25 cellular contexts compared by ENCODE assay signal in genomic region chr16:4788489-4788889, GRCh38. TPM values are rescaled to one million over a fixed set of nuclear protein-coding genes. Genes with fewer than 3 reads are reported as not detected.
DNase-seq lines count a peak whose midpoint lies in the region; ATAC-seq and TF ChIP-seq lines count a peak whose summit lies in the region.
"Had no signal": no experiment of that assay in that cellular context is flagged by ENCODE, and none has a peak within 500 bp of the region (broad histone marks: within the 10 kb centered on the region; RNA-seq: fewer than 3 reads in every experiment).

No MANE protein-coding gene starts in this region.

- peak; percentile 59 for ATAC-seq in body of pancreas
- ATAC-seq: sciatic nerve had no signal

- H3K9me3 Mint-ChIP-seq in neural progenitor cell: no peaks in the 10 kb centered on the region
- H3K9me3 Mint-ChIP-seq: activated naive CD8-positive, alpha-beta T cell treated with anti-CD3 and anti-CD28 coated beads, Interleukin-2, amount 50 U/mL, for 24 hours; nephron had no signal

- H3K27ac ChIP-seq in BLaER1 treated with 17β-estradiol and CSF1 and Interleukin-3, amounts not matched to agents 10 nM and 100 nM: peak overlapping the region in 5 of 11 experiments; percentile 1 to 56 (median 47); a peak in 7 of 22 replicates
- H3K27ac ChIP-seq in body of pancreas (peak overlapping the region in 2 of 4 donors; percentile 17 to 27), neural progenitor cell (no peak overlapping the region), MM.1S (ENCODE audit: low read length) (no peak overlapping the region), PC-9 (no peak overlapping the region)
- H3K27ac ChIP-seq: epithelial cell of prostate, SJCRH30, thoracic aorta had no signal

- WGBS in body of pancreas, 2 donors: 0 to 25% methylated on average over 2 to 9 of the region's 9 CpGs

- CTCF ChIA-PET in PC-9 (lab: Charles Lee): interaction anchor here (0.7 kb wide), 1 partner anchor 19 kb away, joined by 3 read pairs; no protein-coding TSS in a partner anchor

- DNase-seq in DMS53 treated with DMSO at 0.1 percent for 48 hours (lab: John Stamatoyannopoulos, UW; ENCODE audit: unreplicated experiment) (peak; percentile 11), body of pancreas (peak in 2 of 4 donors; percentile 35 to 48), neural progenitor cell (ENCODE audit: low spot score) (no peak), islet precursor cell (no peak), MM.1S (no peak), PC-9 (no peak)
- DNase-seq: activated CD4-positive, alpha-beta T cell treated with anti-CD3 and anti-CD28 coated beads for 1 hour; activated gamma-delta T cell treated with Interleukin-2 at 50 U/mL for 16 hours; activated naive CD8-positive, alpha-beta T cell treated with anti-CD3 and anti-CD28 coated beads, Interleukin-2, amount 50 U/mL, for 24 hours; activated T-cell treated with anti-CD3 and anti-CD28 coated beads, Interleukin-2, amount 50 U/mL, for 1 hour; cerebellar nuclear complex; IMR-90; NCI-H1105; NCI-H2029 treated with DMSO at 0.1 percent for 48 hours; NCI-H226; NK-92 treated with Interleukin-12 subunit alpha and Interleukin-12 subunit beta, amount 100 ng/mL, for 24 hours; SJCRH30; stimulated activated naive CD4-positive, alpha-beta T cell treated with Interleukin-2 at 50 U/mL for 16 hours; T-helper 1 cell had no signal

- peaks cover 9 to 63% (median 53%) of the 10 kb centered on the region in 10 experiments; a peak in 19 of 20 replicates for H3K4me1 ChIP-seq in BLaER1 treated with 17β-estradiol and CSF1 and Interleukin-3, amounts not matched to agents 10 nM and 100 nM
- H3K4me1 ChIP-seq in body of pancreas (peaks cover 15% of the 10 kb centered on the region), neural progenitor cell (peaks cover 11% of the 10 kb centered on the region), MM.1S (ENCODE audit: low read length) (no peaks in the 10 kb centered on the region), PC-9 (replicated peaks; ENCODE audit: insufficient read depth) (peaks cover 32% of the 10 kb centered on the region)
- H3K4me1 ChIP-seq: HAP-1 had no signal

- no peaks in the 10 kb centered on the region for H3K27me3 ChIP-seq in BLaER1 treated with 17β-estradiol and CSF1 and Interleukin-3, amounts not matched to agents 10 nM and 100 nM
- H3K27me3 ChIP-seq in body of pancreas (no peaks in the 10 kb centered on the region), neural progenitor cell (no peaks in the 10 kb centered on the region), MM.1S (replicated peaks; ENCODE audit: insufficient read depth, low read length) (no peaks in the 10 kb centered on the region), PC-9 (ENCODE audit: insufficient read depth, low read depth) (no peaks in the 10 kb centered on the region)
- H3K27me3 ChIP-seq: SJCRH30 had no signal

- H3F3A ChIP-seq in neural progenitor cell (ENCODE audit: low read depth) (peaks cover 11% of the 10 kb centered on the region), MM.1S (ENCODE audit: insufficient read depth, low read length) (no peaks in the 10 kb centered on the region), PC-9 (ENCODE audit: insufficient read depth, low read depth) (peaks cover 20% of the 10 kb centered on the region; the same call in 1 of the 2 replicates)

- peaks cover 17% of the 10 kb centered on the region for H3K4me1 Mint-ChIP-seq in neural progenitor cell
- H3K4me1 Mint-ChIP-seq: activated naive CD8-positive, alpha-beta T cell treated with anti-CD3 and anti-CD28 coated beads, Interleukin-2, amount 50 U/mL, for 24 hours; nephron had no signal

- no peaks in the 10 kb centered on the region for H4K20me1 ChIP-seq in BLaER1 treated with 17β-estradiol and CSF1 and Interleukin-3, amounts not matched to agents 10 nM and 100 nM
- H4K20me1 ChIP-seq in neural progenitor cell (ENCODE audit: low read depth) (no peaks in the 10 kb centered on the region), MM.1S (ENCODE audit: insufficient read depth, low read length) (no peaks in the 10 kb centered on the region), PC-9 (ENCODE audit: insufficient read depth) (no peaks in the 10 kb centered on the region)

- no peak for TF ChIP-seq CTCF in body of pancreas (IDR thresholded peaks at IDR 0.05)
- no peak for TF ChIP-seq CTCF in neural progenitor cell (IDR thresholded peaks at IDR 0.05)
- TF ChIP-seq CTCF in MM.1S (IDR thresholded peaks at IDR 0.05; ENCODE audit: low read length): no peak
- TF ChIP-seq CTCF in PC-9 (conservative IDR thresholded peaks at IDR 0.05): no peak

- peaks cover 2% of the 10 kb centered on the region for H3K27me3 Mint-ChIP-seq in neural progenitor cell (ENCODE audit: insufficient read depth, low read depth)

- BruUV-seq in PC-9 (replicated peaks; lab: Mats Ljungman, UMichigan): no TSS peak

- intact Hi-C loops in body of pancreas (cut with DNase I) (no loop called here), PC-9 (cut with micrococcal nuclease; ENCODE audit: unreplicated experiment) (no loop called here)

- peak overlapping the region in 2 of 11 experiments; percentile 5 to 33; a peak in 2 of 22 replicates for H3K9ac ChIP-seq in BLaER1 treated with 17β-estradiol and CSF1 and Interleukin-3, amounts not matched to agents 10 nM and 100 nM
- H3K9ac ChIP-seq in neural progenitor cell: no peak overlapping the region
- H3K9ac ChIP-seq in MM.1S (ENCODE audit: low read length): no peak overlapping the region

- peak overlapping the region; percentile 85 for H3K27ac Mint-ChIP-seq in neural progenitor cell
- H3K27ac Mint-ChIP-seq: activated naive CD8-positive, alpha-beta T cell treated with anti-CD3 and anti-CD28 coated beads, Interleukin-2, amount 50 U/mL, for 24 hours had no signal

- H2AFZ ChIP-seq in neural progenitor cell (replicated peaks) (peak overlapping the region; percentile 0), MM.1S (ENCODE audit: low read length) (no peak overlapping the region), PC-9 (no peak overlapping the region)

- no peaks in the 10 kb centered on the region for H3K9me3 ChIP-seq in BLaER1 treated with 17β-estradiol and CSF1 and Interleukin-3, amounts not matched to agents 10 nM and 100 nM (replicated peaks in 1 of 11)
- H3K9me3 ChIP-seq in body of pancreas: no peaks in the 10 kb centered on the region
- H3K9me3 ChIP-seq in neural progenitor cell (ENCODE audit: low read depth): no peaks in the 10 kb centered on the region
- no peaks in the 10 kb centered on the region for H3K9me3 ChIP-seq in MM.1S (replicated peaks; ENCODE audit: insufficient read depth, low read length)
- no peaks in the 10 kb centered on the region for H3K9me3 ChIP-seq in PC-9 (ENCODE audit: insufficient read depth, low read depth)
- H3K9me3 ChIP-seq: HAP-1, SJCRH30, thoracic aorta had no signal

- no peaks in the 10 kb centered on the region for H3K79me2 ChIP-seq in neural progenitor cell (ENCODE audit: low read depth)
- no peaks in the 10 kb centered on the region for H3K79me2 ChIP-seq in MM.1S (ENCODE audit: low read length)
- no peaks in the 10 kb centered on the region for H3K79me2 ChIP-seq in PC-9 (ENCODE audit: low read depth)

- peak overlapping the region in 8 of 11 experiments; percentile 12 to 79 (median 52); a peak in 14 of 22 replicates for H3K4me2 ChIP-seq in BLaER1 treated with 17β-estradiol and CSF1 and Interleukin-3, amounts not matched to agents 10 nM and 100 nM
- H3K4me2 ChIP-seq in neural progenitor cell: peak overlapping the region; percentile 45
- no peak overlapping the region for H3K4me2 ChIP-seq in MM.1S (ENCODE audit: low read depth, low read length)
- no peak overlapping the region for H3K4me2 ChIP-seq in PC-9

- no peaks in the 10 kb centered on the region for H3K36me3 Mint-ChIP-seq in neural progenitor cell

- H3K4me3 Mint-ChIP-seq in neural progenitor cell: peak overlapping the region; percentile 30
- H3K4me3 Mint-ChIP-seq: activated naive CD8-positive, alpha-beta T cell treated with anti-CD3 and anti-CD28 coated beads, Interleukin-2, amount 50 U/mL, for 24 hours; nephron had no signal

- H3K36me3 ChIP-seq in BLaER1 treated with 17β-estradiol and CSF1 and Interleukin-3, amounts not matched to agents 10 nM and 100 nM: no peaks in the 10 kb centered on the region
- H3K36me3 ChIP-seq in body of pancreas (replicated peaks in 1 of 2; ENCODE audit: insufficient read depth in 1 of 2, low read depth in 2 of 2): no peaks in the 10 kb centered on the region
- no peaks in the 10 kb centered on the region for H3K36me3 ChIP-seq in neural progenitor cell
- no peaks in the 10 kb centered on the region for H3K36me3 ChIP-seq in MM.1S (replicated peaks; ENCODE audit: insufficient read depth, low read length)
- no peaks in the 10 kb centered on the region for H3K36me3 ChIP-seq in PC-9 (ENCODE audit: low read depth)
- H3K36me3 ChIP-seq: HAP-1, SJCRH30, thoracic aorta had no signal

- POLR2A ChIA-PET in PC-9 (lab: Charles Lee; ENCODE audit: unreplicated experiment): interaction anchor here (0.7 kb wide), 1 partner anchor 10 kb away, joined by 3 read pairs; no protein-coding TSS in a partner anchor

- no peak overlapping the region for H3K4me3 ChIP-seq in BLaER1 treated with 17β-estradiol and CSF1 and Interleukin-3, amounts not matched to agents 10 nM and 100 nM
- H3K4me3 ChIP-seq in body of pancreas (no peak overlapping the region), neural progenitor cell (no peak overlapping the region), MM.1S (ENCODE audit: low read length) (no peak overlapping the region), PC-9 (no peak overlapping the region)
- H3K4me3 ChIP-seq: HAP-1, SJCRH30, thoracic aorta had no signal

- TF ChIP-seq POLR2A in body of pancreas (IDR thresholded peaks at IDR 0.05): no peak

- H3K9me2 ChIP-seq in MM.1S (replicated peaks; ENCODE audit: insufficient read depth, low read length) (no peaks in the 10 kb centered on the region), PC-9 (ENCODE audit: insufficient read depth) (no peaks in the 10 kb centered on the region)

RNA-seq across cellular contexts. Expression of gene SEPTIN12, which starts 0.3 kb away (rescaled TPM):
- not detected for total RNA-seq in body of pancreas
- not detected in 2 replicates for total RNA-seq in neural progenitor cell (ENCODE audit: low replicate concordance)
- total RNA-seq in PC-9 (2021): not detected in 2 replicates
- total RNA-seq: IMR-90, sciatic nerve, SJCRH30, thoracic aorta had no signal

RNA-seq across cellular contexts. Expression of gene SMIM22, which starts 6.7 kb away (rescaled TPM):
- 10 to 100 TPM in 1 of 2 donors, 1 to 10 TPM in 1; 4.7 to 29.3 TPM for total RNA-seq in body of pancreas
- not detected in 2 replicates for total RNA-seq in neural progenitor cell (ENCODE audit: low replicate concordance)
- 134 and 182 TPM in 2 replicates for total RNA-seq in PC-9 (2021)
- total RNA-seq: IMR-90, sciatic nerve, SJCRH30, thoracic aorta had no signal

RNA-seq across cellular contexts. Expression of gene ROGDI, which starts 13.9 kb away (rescaled TPM):
- total RNA-seq in body of pancreas (10 to 100 TPM; 21.8 to 25.9 TPM), neural progenitor cell (ENCODE audit: low replicate concordance) (22.2 and 49.3 TPM in 2 replicates), PC-9 (2021) (40.8 and 45.2 TPM in 2 replicates)

RNA-seq across cellular contexts. Expression of gene ZNF500, which starts 21.5 kb away (rescaled TPM):
- total RNA-seq in body of pancreas (10 to 100 TPM in 1 of 2 donors, 1 to 10 TPM in 1; 7.5 to 13.8 TPM), neural progenitor cell (ENCODE audit: low replicate concordance) (4.2 and 17.9 TPM in 2 replicates), PC-9 (2021) (28.8 and 29.2 TPM in 2 replicates)

RNA-seq across cellular contexts. Expression of gene DNAAF8, which starts 54.2 kb away (rescaled TPM):
- total RNA-seq in body of pancreas (under 1 TPM; under 0.01 to 0.26 TPM), neural progenitor cell (ENCODE audit: low replicate concordance) (not detected in 2 replicates), PC-9 (2021) (1.8 and 2.4 TPM in 2 replicates)
- total RNA-seq: thoracic aorta had no signal

Comparison
In these comparisons a context has a peak if more than half of its experiments do, and no peak if none do; other contexts are left out.
1. H3K4me2 ChIP-seq: peak in BLaER1 treated with 17β-estradiol and CSF1 and Interleukin-3, amounts not matched to agents 10 nM and 100 nM (8 of 11) and neural progenitor cell (single experiment); none in MM.1S (single experiment) and PC-9 (single experiment).